In the genomic region with DNA sequence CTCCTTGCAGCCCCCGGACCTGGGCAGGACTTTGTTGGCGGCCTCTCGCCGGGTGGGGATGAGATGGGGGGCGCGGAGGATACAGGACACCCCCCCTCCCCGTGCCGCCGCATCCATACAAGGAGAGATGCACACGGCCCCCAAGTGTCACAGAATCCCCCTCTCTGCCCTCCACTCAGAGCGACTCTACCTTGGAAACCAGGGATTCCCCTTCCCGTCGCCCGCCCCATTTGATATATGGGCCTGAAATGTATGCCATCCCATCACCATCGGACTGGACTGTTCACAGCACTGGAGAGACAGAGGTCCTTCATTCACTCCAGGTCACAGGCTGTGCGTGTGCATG, we compare ENCODE assay signal across 1 cellular context.
TF ChIP-seq lines count a peak whose summit lies in the region.

No MANE protein-coding gene starts in this region.

TF ChIP-seq in IMR-90, 13 proteins besides CTCF, POLR2A, EP300 and RAD21 (continued from another document):
- TF ChIP-seq, protein P1, sequence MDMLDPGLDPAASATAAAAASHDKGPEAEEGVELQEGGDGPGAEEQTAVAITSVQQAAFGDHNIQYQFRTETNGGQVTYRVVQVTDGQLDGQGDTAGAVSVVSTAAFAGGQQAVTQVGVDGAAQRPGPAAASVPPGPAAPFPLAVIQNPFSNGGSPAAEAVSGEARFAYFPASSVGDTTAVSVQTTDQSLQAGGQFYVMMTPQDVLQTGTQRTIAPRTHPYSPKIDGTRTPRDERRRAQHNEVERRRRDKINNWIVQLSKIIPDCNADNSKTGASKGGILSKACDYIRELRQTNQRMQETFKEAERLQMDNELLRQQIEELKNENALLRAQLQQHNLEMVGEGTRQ (IDR thresholded peaks at IDR 0.05; ENCODE audit: low read depth, low read length) = no peak
